Comparison of ENCODE assay signal across 20 cellular contexts in the genomic region with DNA sequence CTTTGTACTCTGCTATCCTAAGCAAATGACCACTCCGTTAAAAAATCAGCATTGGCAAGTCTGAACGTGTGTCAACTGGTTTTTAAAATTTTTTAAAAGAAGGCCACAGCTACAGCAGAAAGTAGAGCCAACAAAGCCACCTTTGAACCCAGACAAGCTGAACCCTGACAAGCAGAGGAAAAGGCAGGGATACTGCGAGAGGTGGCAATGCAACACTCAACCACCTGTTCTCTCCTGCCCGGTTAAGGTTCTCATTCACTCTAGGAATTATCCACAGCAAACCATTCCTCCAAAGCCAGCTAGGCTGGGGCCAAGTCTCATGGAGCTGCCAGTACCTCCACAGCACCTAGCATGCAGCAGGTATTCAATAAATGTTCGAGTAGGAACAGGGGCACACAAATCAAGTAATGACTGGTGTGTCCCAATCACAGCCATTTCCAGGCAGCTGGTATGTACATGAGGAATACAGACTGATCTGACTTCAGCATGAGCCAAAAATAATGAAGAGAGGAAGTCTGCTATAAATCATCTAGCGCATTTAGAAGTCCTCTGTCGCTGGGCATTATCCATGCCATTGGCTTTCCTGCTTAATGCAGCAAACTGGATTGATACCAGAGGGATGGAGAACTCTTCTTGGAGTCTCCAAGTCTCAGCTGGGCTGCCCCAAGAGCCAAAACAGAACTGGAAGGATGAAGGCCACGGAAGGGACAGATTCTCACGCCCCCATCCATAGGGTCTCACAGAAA.
A peak's percentile ranks its signal among the peaks of the same experiment; 100 is the strongest.
DNase-seq lines count a peak whose midpoint lies in the region; ATAC-seq and TF ChIP-seq lines count a peak whose summit lies in the region.
"Had no signal": no experiment of that assay in that cellular context is flagged by ENCODE, and none has a peak within 500 bp of the region (broad histone marks: within the 10 kb centered on the region; RNA-seq: fewer than 3 reads in every experiment).

No MANE protein-coding gene starts in this region.

- no peaks in the 10 kb centered on the region for H3K79me2 ChIP-seq in hepatocyte
- H3K79me2 ChIP-seq: parathyroid adenoma had no signal

- H3K4me1 ChIP-seq in esophagus muscularis mucosa (peaks cover 73 to 100% (median 95%) of the 10 kb centered on the region in 4 donors), muscle layer of colon (ENCODE audit: insufficient read depth, low read length) (peaks cover 86% of the 10 kb centered on the region), transverse colon (peaks cover 5 to 42% (median 16%) of the 10 kb centered on the region in 4 donors), hepatocyte (ENCODE audit: insufficient read depth) (peaks cover 10% of the 10 kb centered on the region)
- H3K4me1 ChIP-seq: gastrocnemius medialis, parathyroid adenoma had no signal

- TF ChIP-seq CTCF in esophagus muscularis mucosa (IDR thresholded peaks at IDR 0.05) (no peak), transverse colon (IDR thresholded peaks at IDR 0.05) (no peak), hepatocyte (IDR thresholded peaks at IDR 0.05; ENCODE audit: poor library complexity) (no peak)

- in situ Hi-C loops in transverse colon (cut with MboI; ENCODE audit: low pct_ligation_motif_present in 1 of 4, low pct_unique_long_range_greater_than_20kb in 1 of 4, low sequenced_read_pairs in 3 of 4) = no loop called here

- WGBS in esophagus muscularis mucosa = 56% methylated on average over 9 of the region's 9 CpGs
- WGBS in transverse colon (ENCODE audit: low coverage in 1 of 2), 2 donors = 69% methylated on average over 9 of the region's 9 CpGs; no CpG with 5 or more reads in 1 of the 2 donors
- 83% methylated on average over 9 of the region's 9 CpGs for WGBS in hepatocyte (ENCODE audit: low lambda C conversion rate, missing lambda C conversion rate)

- peak overlapping the region; percentile 85 to 97 (median 94) for H3K27ac ChIP-seq in esophagus muscularis mucosa (replicated peaks in 1 of 4)
- H3K27ac ChIP-seq in muscle layer of colon (ENCODE audit: low read depth, low read length) = peak overlapping the region; percentile 83
- H3K27ac ChIP-seq in transverse colon = peak overlapping the region; percentile 37 to 81 (median 63)
- H3K27ac ChIP-seq in hepatocyte = no peak overlapping the region
- H3K27ac ChIP-seq: gastrocnemius medialis, parathyroid adenoma had no signal

- TF ChIP-seq POLR2A in esophagus muscularis mucosa (IDR thresholded peaks at IDR 0.05; ENCODE audit: low read depth) (no peak), transverse colon (IDR thresholded peaks at IDR 0.05) (no peak)

- peak; percentile 31 for DNase-seq in NCI-H2171 treated with DMSO at 0.1 percent for 48 hours (lab: John Stamatoyannopoulos, UW)
- DNase-seq in NCI-H2171 (lab: John Stamatoyannopoulos, UW) = no peak
- DNase-seq in esophagus muscularis mucosa (ENCODE audit: extremely low spot score) = no peak
- DNase-seq in transverse colon = no peak
- DNase-seq in hepatocyte (ENCODE audit: low spot score) = no peak
- no peak for DNase-seq in NCI-H345 (lab: John Stamatoyannopoulos, UW)
- DNase-seq: activated CD4-positive, alpha-beta T cell treated with anti-CD3 and anti-CD28 coated beads for 48 hours; activated naive CD4-positive, alpha-beta T cell treated with anti-CD3 and anti-CD28 coated beads, Interleukin-2, amount 10 ng/mL, durations not matched to agents 7 days and 5 days; amygdala; erythroblast; gastrocnemius medialis; HCEC 1CT; MV-4-11; nephron progenitor cell; SK-N-SH; stimulated activated CD4-positive, alpha-beta T cell treated with anti-CD3 and anti-CD28 coated beads, Interleukin-1b, Interleukin-23, amount 100 ng/mL, for 48 hours; T-helper 2 cell had no signal

- no peaks in the 10 kb centered on the region for H3K27me3 ChIP-seq in esophagus muscularis mucosa
- H3K27me3 ChIP-seq in muscle layer of colon (ENCODE audit: control insufficient read depth in 1 of 2, insufficient read depth in 2 of 2, low read length in 2 of 2) = no peaks in the 10 kb centered on the region
- no peaks in the 10 kb centered on the region for H3K27me3 ChIP-seq in transverse colon
- H3K27me3 ChIP-seq in hepatocyte = no peaks in the 10 kb centered on the region
- H3K27me3 ChIP-seq: gastrocnemius medialis had no signal

- H3K36me3 ChIP-seq in esophagus muscularis mucosa (no peaks in the 10 kb centered on the region), muscle layer of colon (ENCODE audit: insufficient read depth, low read length) (no peaks in the 10 kb centered on the region), transverse colon (no peaks in the 10 kb centered on the region), hepatocyte (replicated peaks; ENCODE audit: insufficient read depth, low read depth) (no peaks in the 10 kb centered on the region)
- H3K36me3 ChIP-seq: gastrocnemius medialis had no signal

- H3K4me2 ChIP-seq in hepatocyte = no peak overlapping the region
- H3K4me2 ChIP-seq: SK-N-SH had no signal

- H3K9me3 ChIP-seq in esophagus muscularis mucosa = no peaks in the 10 kb centered on the region
- H3K9me3 ChIP-seq in muscle layer of colon (ENCODE audit: low read length) = no peaks in the 10 kb centered on the region
- H3K9me3 ChIP-seq in transverse colon = no peaks in the 10 kb centered on the region
- no peaks in the 10 kb centered on the region for H3K9me3 ChIP-seq in hepatocyte (ENCODE audit: low read depth)
- H3K9me3 ChIP-seq: gastrocnemius medialis, SK-N-SH had no signal

- H3K9ac ChIP-seq in muscle layer of colon (ENCODE audit: low read length) = no peak overlapping the region
- H3K9ac ChIP-seq: parathyroid adenoma, SK-N-SH had no signal

- intact Hi-C loops in esophagus muscularis mucosa (cut with DNase I) (loop anchor here (10.0 kb wide), 1 partner anchor 72 kb away; a partner anchor contains a TSS), transverse colon (cut with DNase I; ENCODE audit: low total_unique reads) (loop anchor here (10.0 kb wide), 1 partner anchor 72 kb away; a partner anchor contains a TSS)

- no peaks in the 10 kb centered on the region for H3K9me2 ChIP-seq in hepatocyte (replicated peaks; ENCODE audit: insufficient read depth)
- H3K9me2 ChIP-seq: SK-N-SH had no signal

- TF ChIP-seq EP300 in esophagus muscularis mucosa (IDR thresholded peaks at IDR 0.05) = peak; percentile 59
- no peak for TF ChIP-seq EP300 in transverse colon (IDR thresholded peaks at IDR 0.05; ENCODE audit: low read depth)

- no peak for ATAC-seq in HG03354 (IDR thresholded peaks at IDR 0.05; ENCODE audit: poor library complexity, severe bottlenecking, unreplicated experiment)
- ATAC-seq: gastrocnemius medialis had no signal

- H3K4me3 ChIP-seq in esophagus muscularis mucosa (peak overlapping the region in 1 of 4 donors; percentile 14), muscle layer of colon (ENCODE audit: low read depth in 1 of 2, low read length in 2 of 2) (no peak overlapping the region), transverse colon (no peak overlapping the region), hepatocyte (no peak overlapping the region)
- H3K4me3 ChIP-seq: gastrocnemius medialis had no signal

- no peaks in the 10 kb centered on the region for H4K20me1 ChIP-seq in hepatocyte (ENCODE audit: insufficient read depth, poor library complexity, severe bottlenecking)

- no peak overlapping the region for H2AFZ ChIP-seq in hepatocyte
- H2AFZ ChIP-seq: parathyroid adenoma had no signal
